In the genomic region with DNA sequence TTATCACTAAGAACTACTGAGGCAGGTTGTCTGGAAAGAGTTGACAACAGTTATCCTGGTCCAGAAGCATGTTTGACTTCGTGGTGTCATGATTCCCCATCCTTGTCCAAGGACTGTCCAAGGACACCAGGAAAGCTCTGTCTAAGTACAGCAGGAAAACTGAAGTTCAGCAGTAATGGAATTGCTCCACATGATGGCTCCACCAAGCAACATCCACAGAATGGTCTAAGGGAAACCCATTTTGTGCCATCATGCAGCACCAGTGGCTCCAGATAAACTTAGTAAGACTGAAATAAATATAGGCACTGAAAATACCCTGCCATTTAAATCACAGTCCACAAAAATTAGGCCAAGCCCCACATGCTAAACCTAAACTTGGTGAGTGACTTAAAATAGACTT, we compare ENCODE assay signal across 11 cellular contexts.
DNase-seq lines count a peak whose midpoint lies in the region; ATAC-seq and TF ChIP-seq lines count a peak whose summit lies in the region.
"Had no signal": no experiment of that assay in that cellular context is flagged by ENCODE, and none has a peak within 500 bp of the region (broad histone marks: within the 10 kb centered on the region; RNA-seq: fewer than 3 reads in every experiment).

No MANE protein-coding gene starts in this region.

- H3K4me1 Mint-ChIP-seq in activated T-cell treated with anti-CD3 and anti-CD28 coated beads, Interleukin-2, amount 50 U/mL, for 24 hours (ENCODE audit: low read depth): no peaks in the 10 kb centered on the region

- CTCF ChIA-PET in mammary epithelial cell (lab: Charles Lee; ENCODE audit: low non-redundant PET): no interaction called here

- no CpG with 5 or more reads among the region's 1 CpG for WGBS in mammary epithelial cell (ENCODE audit: low coverage, missing lambda C conversion rate)
- 17 to 42% methylated on average over 1 of the region's 1 CpG for WGBS in esophagus squamous epithelium, 2 donors

- H3K27ac Mint-ChIP-seq in activated T-cell treated with anti-CD3 and anti-CD28 coated beads, Interleukin-2, amount 50 U/mL, for 24 hours: no peak overlapping the region

- H3K27me3 Mint-ChIP-seq in activated T-cell treated with anti-CD3 and anti-CD28 coated beads, Interleukin-2, amount 50 U/mL, for 24 hours: no peaks in the 10 kb centered on the region

- no peaks in the 10 kb centered on the region for H3K36me3 Mint-ChIP-seq in activated T-cell treated with anti-CD3 and anti-CD28 coated beads, Interleukin-2, amount 50 U/mL, for 24 hours (ENCODE audit: low read depth)

- no peak overlapping the region for H3K4me2 ChIP-seq in mammary epithelial cell (ENCODE audit: insufficient read depth, low read depth, low read length)

- no peak overlapping the region for H2AFZ ChIP-seq in mammary epithelial cell (ENCODE audit: low read depth, low read length)

- H3K36me3 ChIP-seq in mammary epithelial cell (ENCODE audit: insufficient read depth, low read length): no peaks in the 10 kb centered on the region
- H3K36me3 ChIP-seq in left lung: no peaks in the 10 kb centered on the region
- no peaks in the 10 kb centered on the region for H3K36me3 ChIP-seq in esophagus squamous epithelium

- H3K4me3 ChIP-seq in mammary epithelial cell (replicated peaks in 1 of 3; ENCODE audit: insufficient read depth in 1 of 3, low read depth in 2 of 3, low read length in 3 of 3): no peak overlapping the region
- no peak overlapping the region for H3K4me3 ChIP-seq in left lung
- no peak overlapping the region for H3K4me3 ChIP-seq in esophagus squamous epithelium

- dilution Hi-C loops in mammary epithelial cell (cut with HindIII; ENCODE audit: low sequenced_read_pairs): no loop called here

- in situ Hi-C loops in mammary epithelial cell (cut with MboI; ENCODE audit: low sequenced_read_pairs in 2 of 2): no loop called here

- no TSS peak for BruUV-seq in mammary epithelial cell (replicated peaks; lab: Mats Ljungman, UMichigan)

- no peak overlapping the region for H3K27ac ChIP-seq in mammary epithelial cell (ENCODE audit: insufficient read depth, low read depth, low read length)
- no peak overlapping the region for H3K27ac ChIP-seq in left lung
- no peak overlapping the region for H3K27ac ChIP-seq in esophagus squamous epithelium

- H3K9ac ChIP-seq in mammary epithelial cell (ENCODE audit: insufficient read depth, low read length): no peak overlapping the region

- no peaks in the 10 kb centered on the region for H3K79me2 ChIP-seq in mammary epithelial cell (ENCODE audit: insufficient read depth, low read length)

- H3K27me3 ChIP-seq in mammary epithelial cell (ENCODE audit: insufficient read depth, low read length): no peaks in the 10 kb centered on the region
- no peaks in the 10 kb centered on the region for H3K27me3 ChIP-seq in left lung
- H3K27me3 ChIP-seq in esophagus squamous epithelium: no peaks in the 10 kb centered on the region

- intact Hi-C loops in mammary epithelial cell (cut with micrococcal nuclease): loop anchor here (10.0 kb wide), 2 partner anchors 190 to 780 kb away; a partner anchor contains a TSS
- intact Hi-C loops in left lung (cut with DNase I): no loop called here
- intact Hi-C loops in esophagus squamous epithelium (cut with DNase I): no loop called here

- peak; percentile 36 for ATAC-seq in left lung
- ATAC-seq: right cardiac atrium had no signal

- no peaks in the 10 kb centered on the region for H3K9me3 ChIP-seq in mammary epithelial cell (replicated peaks; ENCODE audit: insufficient read depth, low read length)
- H3K9me3 ChIP-seq in left lung: no peaks in the 10 kb centered on the region
- H3K9me3 ChIP-seq in esophagus squamous epithelium: no peaks in the 10 kb centered on the region

- DNase-seq in DMS53 treated with DMSO at 0.1 percent for 48 hours (lab: John Stamatoyannopoulos, UW; ENCODE audit: unreplicated experiment) (peak; percentile 28), HuH-7.5 (ENCODE audit: low spot score) (peak; percentile 5), mammary epithelial cell (peak; percentile 34), left lung (no peak), esophagus squamous epithelium (lab: John Stamatoyannopoulos, UW) (no peak), NK-92 (lab: John Stamatoyannopoulos, UW; ENCODE audit: unreplicated experiment) (no peak)
- DNase-seq in activated T-cell treated with anti-CD3 and anti-CD28 coated beads, Interleukin-2, amount 50 U/mL, for 24 hours: no peak
- DNase-seq in activated CD4-positive, alpha-beta T cell treated with anti-CD3 and anti-CD28 coated beads, Interleukin-2, amount 50 U/mL, for 48 hours: no peak
- DNase-seq: amniotic stem cell, NCI-H1694 treated with DMSO at 0.1 percent for 48 hours, right cardiac atrium had no signal

- H3K4me3 Mint-ChIP-seq in activated T-cell treated with anti-CD3 and anti-CD28 coated beads, Interleukin-2, amount 50 U/mL, for 24 hours: no peak overlapping the region

- H3K4me1 ChIP-seq in mammary epithelial cell (ENCODE audit: insufficient read depth, low read length): no peaks in the 10 kb centered on the region
- no peaks in the 10 kb centered on the region for H3K4me1 ChIP-seq in left lung
- no peaks in the 10 kb centered on the region for H3K4me1 ChIP-seq in esophagus squamous epithelium

- TF ChIP-seq POLR2A in esophagus squamous epithelium (IDR thresholded peaks at IDR 0.05): no peak

- H4K20me1 ChIP-seq in mammary epithelial cell (ENCODE audit: insufficient read depth, low read length): no peaks in the 10 kb centered on the region

- H3K9me3 Mint-ChIP-seq in activated T-cell treated with anti-CD3 and anti-CD28 coated beads, Interleukin-2, amount 50 U/mL, for 24 hours: peaks cover 14% of the 10 kb centered on the region

- peak; percentile 50 to 64 for TF ChIP-seq CTCF in mammary epithelial cell (conservative IDR thresholded peaks at IDR 0.05 in 1 of 2, IDR thresholded peaks at IDR 0.05 in 1 of 2; ENCODE audit: extremely low read depth in 1 of 2, insufficient read depth in 1 of 2, low read depth in 1 of 2, low read length in 2 of 2)
- TF ChIP-seq CTCF in left lung (IDR thresholded peaks at IDR 0.05): no peak
- TF ChIP-seq CTCF in esophagus squamous epithelium (IDR thresholded peaks at IDR 0.05): peak in 1 of 6 experiments; percentile 11

Comparison
In these comparisons a context has a peak if more than half of its experiments do, and no peak if none do; other contexts are left out.
1. DNase-seq: peak in DMS53 treated with DMSO at 0.1 percent for 48 hours (single experiment), HuH-7.5 (single experiment) and mammary epithelial cell (single experiment); none in left lung (0 of 2), esophagus squamous epithelium (single experiment), activated T-cell treated with anti-CD3 and anti-CD28 coated beads, Interleukin-2, amount 50 U/mL, for 24 hours (single experiment), activated CD4-positive, alpha-beta T cell treated with anti-CD3 and anti-CD28 coated beads, Interleukin-2, amount 50 U/mL, for 48 hours (0 of 2) and NK-92 (single experiment).
2. CTCF ChIP-seq: peak in mammary epithelial cell (2 of 2); none in left lung (0 of 2).